ENCODE assay signal across 28 cellular contexts in genomic region chr17:80432350-80432955, GRCh38. TPM values are rescaled to one million over a fixed set of nuclear protein-coding genes. Genes with fewer than 3 reads are reported as not detected.
"Had no signal": no experiment of that assay in that cellular context is flagged by ENCODE, and none has a peak within 500 bp of the region (broad histone marks: within the 10 kb centered on the region; RNA-seq: fewer than 3 reads in every experiment).

No MANE protein-coding gene starts in this region.

- H3K4me3 ChIP-seq: body of pancreas, breast epithelium, MG63, Peyer's patch had no signal

- H3K4me1 ChIP-seq: breast epithelium, Peyer's patch had no signal

- ATAC-seq: activated CD4-positive, alpha-beta T cell treated with anti-CD3 and anti-CD28 coated beads for 36 hours; activated CD4-positive, CD25-positive, alpha-beta regulatory T cell treated with anti-CD3 and anti-CD28 coated beads, Interleukin-2, amount 50 U/mL, for 24 hours; activated CD8-positive, alpha-beta T cell treated with anti-CD3 and anti-CD28 coated beads, Interleukin-2, amount 10 ng/mL, durations not matched to agents 7 days and 5 days; body of pancreas; Right ventricle myocardium inferior; WTC11 had no signal

- DNase-seq: activated CD4-positive, alpha-beta T cell treated with anti-CD3 and anti-CD28 coated beads for 36 hours; activated CD4-positive, alpha-beta T cell treated with anti-CD3 and anti-CD28 coated beads, Interleukin-2, amount 10 ng/mL, durations not matched to agents 7 days and 5 days; activated CD4-positive, alpha-beta T cell treated with anti-CD3 and anti-CD28 coated beads, Interleukin-2, amount 50 U/mL, for 48 hours; activated CD8-positive, alpha-beta T cell treated with anti-CD3 and anti-CD28 coated beads, Interleukin-2, amount 10 ng/mL, durations not matched to agents 7 days and 5 days; activated gamma-delta T cell; activated naive CD4-positive, alpha-beta T cell treated with Interleukin-2 at 50 U/mL for 16 hours; activated naive CD8-positive, alpha-beta T cell treated with anti-CD3 and anti-CD28 coated beads, Interleukin-2, amount 10 ng/mL, durations not matched to agents 7 days and 5 days; activated T-cell treated with anti-CD3 and anti-CD28 coated beads, Interleukin-2, amount 50 U/mL, for 24 hours; amygdala; Kasumi-1; KG1; MG63; NCI-H1048; NCI-H1105 treated with DMSO at 0.1 percent for 48 hours; NCI-H1436; NCI-H1694; NCI-H1930; NCI-H2081 treated with DMSO at 0.1 percent for 48 hours; NCI-H226; NCI-H446 treated with DMSO at 0.1 percent for 48 hours; Peyer's patch; RPMI8226 had no signal

- H3K9me3 ChIP-seq: body of pancreas, breast epithelium, MG63, Peyer's patch had no signal

- FAIRE-seq: astrocyte had no signal

- H3K36me3 ChIP-seq: breast epithelium, Peyer's patch had no signal

- H3K27me3 ChIP-seq: body of pancreas, breast epithelium, MG63, Peyer's patch had no signal

- H3K27ac ChIP-seq: body of pancreas, breast epithelium, Peyer's patch had no signal

RNA-seq across cellular contexts. Expression of gene NPTX1, which starts 44.0 kb away (rescaled TPM):
- total RNA-seq: Right ventricle myocardium inferior had no signal
